27 cellular contexts compared by ENCODE assay signal in genomic region chr7:13161125-13161524, GRCh38.
"Had no signal": no experiment of that assay in that cellular context is flagged by ENCODE, and none has a peak within 500 bp of the region (broad histone marks: within the 10 kb centered on the region; RNA-seq: fewer than 3 reads in every experiment).

No MANE protein-coding gene starts in this region.

- H3K36me3 ChIP-seq: colonic mucosa, esophagus squamous epithelium, gastrocnemius medialis, heart right ventricle, lower lobe of right lung had no signal

- H3K27me3 ChIP-seq: colonic mucosa, esophagus squamous epithelium, gastrocnemius medialis, heart right ventricle, left lung had no signal

- H3K36me3 Mint-ChIP-seq: memory B cell, mesothelial cell of epicardium, naive B cell had no signal

- H3K9me3 ChIP-seq: colonic mucosa, esophagus squamous epithelium, gastrocnemius medialis, heart right ventricle, left lung, lower lobe of right lung, mucosa of descending colon had no signal

- H3K27ac Mint-ChIP-seq: dendritic cell treated with granulocyte-macrophage colony-stimulating factor and Interleukin-4, amounts not matched to agents 40 ng/mL and 50 ng/mL, for 4 days; effector memory CD8-positive, alpha-beta T cell; endodermal cell; memory B cell; mesothelial cell of epicardium; naive B cell had no signal

- FAIRE-seq: endometrium, keratinocyte had no signal

- H3K27ac ChIP-seq: colonic mucosa, epithelial cell of prostate, esophagus squamous epithelium, gastrocnemius medialis, heart right ventricle, left lung, lower lobe of right lung had no signal

- H3K4me3 ChIP-seq: colonic mucosa, esophagus squamous epithelium, gastrocnemius medialis, heart right ventricle, left lung, lower lobe of right lung, mucosa of descending colon had no signal

- ATAC-seq: effector memory CD8-positive, alpha-beta T cell; esophagus mucosa; gastrocnemius medialis; heart right ventricle; left cardiac atrium; left lung; left ventricle myocardium superior; lower lobe of right lung; mucosa of descending colon had no signal

- H3K9me3 Mint-ChIP-seq: dendritic cell treated with granulocyte-macrophage colony-stimulating factor and Interleukin-4, amounts not matched to agents 40 ng/mL and 50 ng/mL, for 4 days; effector memory CD8-positive, alpha-beta T cell; endodermal cell; memory B cell; naive B cell had no signal

- H3K4me1 ChIP-seq: colonic mucosa, esophagus squamous epithelium, gastrocnemius medialis, heart right ventricle, left lung, lower lobe of right lung had no signal

- H3K27me3 Mint-ChIP-seq: dendritic cell treated with granulocyte-macrophage colony-stimulating factor and Interleukin-4, amounts not matched to agents 40 ng/mL and 50 ng/mL, for 4 days had no signal

- DNase-seq: colonic mucosa; cortex of kidney; effector CD8-positive, alpha-beta T cell; effector memory CD8-positive, alpha-beta T cell; endodermal cell; erythroblast; esophagus squamous epithelium; foreskin fibroblast; foreskin melanocyte; gastrocnemius medialis; glutamatergic neuron; head of caudate nucleus; heart right ventricle; hippocampal formation; left cardiac atrium; left lung; left ventricle myocardium superior; lower lobe of right lung; mucosa of descending colon; naive B cell had no signal

- H3K4me3 Mint-ChIP-seq: dendritic cell treated with granulocyte-macrophage colony-stimulating factor and Interleukin-4, amounts not matched to agents 40 ng/mL and 50 ng/mL, for 4 days; effector memory CD8-positive, alpha-beta T cell; endodermal cell; memory B cell; mesothelial cell of epicardium; naive B cell had no signal
